In genomic region chr13:52785721-52786120, GRCh38 we compare ENCODE assay signal across 21 cellular contexts. TPM values are rescaled to one million over a fixed set of nuclear protein-coding genes. Genes with fewer than 3 reads are reported as not detected.
"Had no signal": no experiment of that assay in that cellular context is flagged by ENCODE, and none has a peak within 500 bp of the region (broad histone marks: within the 10 kb centered on the region; RNA-seq: fewer than 3 reads in every experiment).

No MANE protein-coding gene starts in this region.

- H3K4me1 ChIP-seq: gastrocnemius medialis, heart left ventricle, parathyroid adenoma, sigmoid colon had no signal

- H3K27ac ChIP-seq: gastrocnemius medialis, heart left ventricle, parathyroid adenoma, sigmoid colon had no signal

- H3K36me3 ChIP-seq: gastrocnemius medialis, heart left ventricle, sigmoid colon had no signal

- ATAC-seq: activated CD8-positive, alpha-beta T cell treated with anti-CD3 and anti-CD28 coated beads, Interleukin-2, amount 10 ng/mL, durations not matched to agents 7 days and 5 days; gastrocnemius medialis; heart left ventricle; natural killer cell; stimulated activated memory B cell treated with anti-CD40 and anti-IgM and Interleukin-4, amounts not matched to agents 10 μg/mL and 1 μg/mL and 100 μg/mL, for 72 hours had no signal

- DNase-seq: activated CD4-positive, alpha-beta T cell treated with anti-CD3 and anti-CD28 coated beads, Interleukin-2, amount 10 ng/mL, durations not matched to agents 7 days and 5 days; activated CD8-positive, alpha-beta T cell treated with anti-CD3 and anti-CD28 coated beads, Interleukin-2, amount 10 ng/mL, durations not matched to agents 7 days and 5 days; activated naive CD4-positive, alpha-beta T cell treated with Interleukin-2 at 50 U/mL for 16 hours; activated naive CD8-positive, alpha-beta T cell treated with anti-CD3 and anti-CD28 coated beads, Interleukin-2, amount 10 ng/mL, durations not matched to agents 7 days and 5 days; activated T-cell treated with anti-CD3 and anti-CD28 coated beads, Interleukin-2, amount 50 U/mL, for 24 hours; gastrocnemius medialis; heart left ventricle; kidney; mesendoderm; natural killer cell; sigmoid colon; stimulated activated CD4-positive, alpha-beta T cell treated with anti-CD3 and anti-CD28 coated beads, Interleukin-4, amount 100 ng/mL, for 24 hours; T1000 had no signal

- H3K4me3 ChIP-seq: gastrocnemius medialis, heart left ventricle, sigmoid colon had no signal

- H3K9me3 ChIP-seq: gastrocnemius medialis, heart left ventricle, sigmoid colon had no signal

- H3K27me3 ChIP-seq: gastrocnemius medialis had no signal

- FAIRE-seq: kidney had no signal

RNA-seq across cellular contexts. Expression of gene CNMD, which starts 46.1 kb away (rescaled TPM):
- total RNA-seq: activated CD4-positive, alpha-beta T cell treated with anti-CD3 and anti-CD28 coated beads, Interleukin-2, amount 10 ng/mL, durations not matched to agents 7 days and 5 days; activated CD8-positive, alpha-beta T cell treated with anti-CD3 and anti-CD28 coated beads, Interleukin-2, amount 10 ng/mL, durations not matched to agents 7 days and 5 days; activated naive CD8-positive, alpha-beta T cell treated with anti-CD3 and anti-CD28 coated beads, Interleukin-2, amount 10 ng/mL, durations not matched to agents 7 days and 5 days; activated T-helper 2 cell treated with anti-CD3 and anti-CD28 coated beads, Interferon-gamma antibody, Interleukin-2, Interleukin-4, amounts not matched to agents 10 μg/mL and 5 μg/mL and 100 μg/mL, durations not matched to agents 14 hours and 24 hours and 36 hours; cardiac septum; gastrocnemius medialis; heart left ventricle; kidney; lower leg skin; natural killer cell; sigmoid colon; T-helper 1 cell treated with Interleukin-12 subunit alpha and Interleukin-12 subunit beta and Interleukin-4 antibody, amounts not matched to agents 30 ng/mL and 1 ng/mL, for 36 hours had no signal
- polyA plus RNA-seq: esophagus, heart left ventricle, urinary bladder had no signal
